9 cellular contexts compared by ENCODE assay signal in genomic region chr10:84665883-84666463, GRCh38.
A peak's percentile ranks its signal among the peaks of the same experiment; 100 is the strongest.
DNase-seq lines count a peak whose midpoint lies in the region; ATAC-seq and TF ChIP-seq lines count a peak whose summit lies in the region.
"Had no signal": no experiment of that assay in that cellular context is flagged by ENCODE, and none has a peak within 500 bp of the region (broad histone marks: within the 10 kb centered on the region; RNA-seq: fewer than 3 reads in every experiment).

No MANE protein-coding gene starts in this region.

- no peak overlapping the region for H2BK12ac ChIP-seq in mesenchymal stem cell (ENCODE audit: low read length in 2 of 2)

- H3K9me3 ChIP-seq in SU-DHL-6 (ENCODE audit: insufficient read depth, low read length) (no peaks in the 10 kb centered on the region), lung (ENCODE audit: control insufficient read depth in 2 of 2, insufficient read depth in 1 of 2, low read length in 1 of 2) (no peaks in the 10 kb centered on the region), mesenchymal stem cell (ENCODE audit: control insufficient read depth, low read length) (no peaks in the 10 kb centered on the region)

- peak; percentile 73 for ATAC-seq in HG03103 (IDR thresholded peaks at IDR 0.05; ENCODE audit: low read depth, unreplicated experiment)
- no peak for ATAC-seq in lung (ENCODE audit: insufficient read depth, low FRiP score)
- no peak for ATAC-seq in HG03457 (IDR thresholded peaks at IDR 0.05; ENCODE audit: unreplicated experiment)

- H2BK5ac ChIP-seq in mesenchymal stem cell (ENCODE audit: low read depth, low read length, poor library complexity, severe bottlenecking): no peak overlapping the region

- H2BK120ac ChIP-seq in mesenchymal stem cell (ENCODE audit: low read depth, low read length): no peak overlapping the region

- H3K79me1 ChIP-seq in mesenchymal stem cell (replicated peaks; ENCODE audit: low read length, poor library complexity, severe bottlenecking): no peaks in the 10 kb centered on the region

- H3K27me3 ChIP-seq in SU-DHL-6 (ENCODE audit: low read length): no peaks in the 10 kb centered on the region
- no peaks in the 10 kb centered on the region for H3K27me3 ChIP-seq in lung (ENCODE audit: control insufficient read depth, insufficient read depth)
- no peaks in the 10 kb centered on the region for H3K27me3 ChIP-seq in mesenchymal stem cell (ENCODE audit: control insufficient read depth in 1 of 2, insufficient read depth in 1 of 2, low read length in 2 of 2)

- CTCF ChIA-PET in activated naive CD4-positive, alpha-beta T cell treated with anti-CD3 and anti-CD28 coated beads, Interleukin-2, amount 10 ng/mL, durations not matched to agents 7 days and 5 days (lab: Charles Lee): interaction anchor here (0.9 to 1.1 kb wide), 2 partner anchors 12 to 129 kb away, joined by 3 read pairs; no protein-coding TSS in a partner anchor

- no peak overlapping the region for H3K27ac ChIP-seq in SU-DHL-6 (ENCODE audit: low read depth, low read length)
- H3K27ac ChIP-seq in lung (ENCODE audit: low read depth in 1 of 2, low read length in 1 of 2): no peak overlapping the region
- no peak overlapping the region for H3K27ac ChIP-seq in mesenchymal stem cell (ENCODE audit: low read length, poor library complexity, severe bottlenecking)
- H3K27ac ChIP-seq: parathyroid adenoma had no signal

- H3K4me3 ChIP-seq in SU-DHL-6 (ENCODE audit: insufficient read depth, low read length, poor library complexity, severe bottlenecking): no peak overlapping the region
- H3K4me3 ChIP-seq in lung: no peak overlapping the region
- H3K4me3 ChIP-seq in mesenchymal stem cell (ENCODE audit: insufficient read depth in 1 of 2, low read depth in 1 of 2, low read length in 2 of 2): no peak overlapping the region

- H3K36me3 Mint-ChIP-seq in activated naive CD4-positive, alpha-beta T cell treated with anti-CD3 and anti-CD28 coated beads, Interleukin-2, amount 10 ng/mL, durations not matched to agents 7 days and 5 days: no peaks in the 10 kb centered on the region

- TF ChIP-seq CTCF in SU-DHL-6 (IDR thresholded peaks at IDR 0.05; ENCODE audit: insufficient read depth, low read length, poor library complexity, severe bottlenecking): peak; percentile 64
- no peak for TF ChIP-seq CTCF in lung (IDR thresholded peaks at IDR 0.05; ENCODE audit: control extremely low read depth, extremely low read depth)

- H3K9me2 ChIP-seq in SU-DHL-6 (replicated peaks; ENCODE audit: insufficient read depth, low read length): no peaks in the 10 kb centered on the region

- no peak overlapping the region for H3K4ac ChIP-seq in mesenchymal stem cell (ENCODE audit: low read depth in 1 of 2, low read length in 2 of 2)

- H2AK5ac ChIP-seq in mesenchymal stem cell (ENCODE audit: low read length, severe bottlenecking): no peak overlapping the region

- no peak overlapping the region for H3K23ac ChIP-seq in mesenchymal stem cell (ENCODE audit: low read length in 2 of 2)

- H3K36me3 ChIP-seq in SU-DHL-6 (ENCODE audit: low read length) (no peaks in the 10 kb centered on the region), lung (ENCODE audit: control insufficient read depth in 2 of 2, insufficient read depth in 2 of 2, low read length in 2 of 2) (no peaks in the 10 kb centered on the region), mesenchymal stem cell (ENCODE audit: control insufficient read depth in 1 of 2, insufficient read depth in 2 of 2, low read depth in 1 of 2, low read length in 2 of 2) (no peaks in the 10 kb centered on the region)

- no peak overlapping the region for H2BK15ac ChIP-seq in mesenchymal stem cell (ENCODE audit: low read depth, poor library complexity, severe bottlenecking)

- H3K79me2 ChIP-seq in SU-DHL-6 (ENCODE audit: insufficient read depth, low read length): no peaks in the 10 kb centered on the region
- H3K79me2 ChIP-seq: parathyroid adenoma had no signal

- no peaks in the 10 kb centered on the region for H3K9me3 Mint-ChIP-seq in activated naive CD4-positive, alpha-beta T cell treated with anti-CD3 and anti-CD28 coated beads, Interleukin-2, amount 10 ng/mL, durations not matched to agents 7 days and 5 days

- H3K9ac ChIP-seq in SU-DHL-6 (ENCODE audit: low read length): no peak overlapping the region
- no peak overlapping the region for H3K9ac ChIP-seq in mesenchymal stem cell (ENCODE audit: low read length)
- H3K9ac ChIP-seq: parathyroid adenoma had no signal

- H4K20me1 ChIP-seq in SU-DHL-6 (ENCODE audit: low read depth, low read length): no peaks in the 10 kb centered on the region

- H3K4me3 Mint-ChIP-seq in activated naive CD4-positive, alpha-beta T cell treated with anti-CD3 and anti-CD28 coated beads, Interleukin-2, amount 10 ng/mL, durations not matched to agents 7 days and 5 days: no peak overlapping the region

- no peak overlapping the region for H4K8ac ChIP-seq in mesenchymal stem cell (ENCODE audit: low read length)

- WGBS in lung, 2 donors: 50 to 57% methylated on average over 9 of the region's 9 CpGs
- 39% methylated on average over 7 of the region's 9 CpGs for WGBS in mesenchymal stem cell

- peak overlapping the region; percentile 7 for H3K27ac Mint-ChIP-seq in activated naive CD4-positive, alpha-beta T cell treated with anti-CD3 and anti-CD28 coated beads, Interleukin-2, amount 10 ng/mL, durations not matched to agents 7 days and 5 days

- H3K4me2 ChIP-seq in SU-DHL-6 (ENCODE audit: low read depth, low read length, poor library complexity, severe bottlenecking) (no peak overlapping the region), mesenchymal stem cell (ENCODE audit: low read length, poor library complexity, severe bottlenecking) (no peak overlapping the region)

- no peaks in the 10 kb centered on the region for H3F3A ChIP-seq in SU-DHL-6 (ENCODE audit: insufficient read depth)

- no peak overlapping the region for H2AFZ ChIP-seq in SU-DHL-6 (ENCODE audit: low read depth, low read length, severe bottlenecking)
- H2AFZ ChIP-seq in mesenchymal stem cell (ENCODE audit: low read depth, low read length): no peak overlapping the region
- H2AFZ ChIP-seq: parathyroid adenoma had no signal

- H3K4me1 Mint-ChIP-seq in activated naive CD4-positive, alpha-beta T cell treated with anti-CD3 and anti-CD28 coated beads, Interleukin-2, amount 10 ng/mL, durations not matched to agents 7 days and 5 days: peaks cover 2% of the 10 kb centered on the region

- H3K18ac ChIP-seq in mesenchymal stem cell (ENCODE audit: low read depth in 1 of 2, low read length in 2 of 2): no peak overlapping the region

- peaks cover 5% of the 10 kb centered on the region for H3K27me3 Mint-ChIP-seq in activated naive CD4-positive, alpha-beta T cell treated with anti-CD3 and anti-CD28 coated beads, Interleukin-2, amount 10 ng/mL, durations not matched to agents 7 days and 5 days

- peak; percentile 39 for DNase-seq in activated naive CD4-positive, alpha-beta T cell treated with anti-CD3 and anti-CD28 coated beads, Interleukin-2, amount 10 ng/mL, durations not matched to agents 7 days and 5 days
- no peak for DNase-seq in activated naive CD4-positive, alpha-beta T cell treated with Interleukin-2 at 50 U/mL for 16 hours
- DNase-seq in lung (ENCODE audit: low spot score) (peak; percentile 45), mesenchymal stem cell (no peak), NCI-H2227 (lab: John Stamatoyannopoulos, UW; ENCODE audit: unreplicated experiment) (no peak)

- no peak overlapping the region for H3K14ac ChIP-seq in mesenchymal stem cell (ENCODE audit: low read length in 2 of 2)

- H3K4me1 ChIP-seq in lung (ENCODE audit: control insufficient read depth in 2 of 2, insufficient read depth in 2 of 2, low read length in 2 of 2) (peaks cover 0 to 5% of the 10 kb centered on the region in 2 donors), mesenchymal stem cell (ENCODE audit: control insufficient read depth, insufficient read depth, low read depth, low read length) (no peaks in the 10 kb centered on the region)
- H3K4me1 ChIP-seq: parathyroid adenoma had no signal

- H4K91ac ChIP-seq in mesenchymal stem cell (ENCODE audit: low read length): no peak overlapping the region

Comparison
In these comparisons a context has a peak if more than half of its experiments do, and no peak if none do; other contexts are left out.
1. DNase-seq: peak in activated naive CD4-positive, alpha-beta T cell treated with anti-CD3 and anti-CD28 coated beads, Interleukin-2, amount 10 ng/mL, durations not matched to agents 7 days and 5 days (single experiment) and lung (single experiment); none in activated naive CD4-positive, alpha-beta T cell treated with Interleukin-2 at 50 U/mL for 16 hours (single experiment), mesenchymal stem cell (single experiment) and NCI-H2227 (single experiment).